8 cellular contexts compared by ENCODE assay signal in genomic region chr6:109705258-109705657, GRCh38. TPM values are rescaled to one million over a fixed set of nuclear protein-coding genes. Genes with fewer than 3 reads are reported as not detected.
DNase-seq lines count a peak whose midpoint lies in the region; ATAC-seq and TF ChIP-seq lines count a peak whose summit lies in the region.

No MANE protein-coding gene starts in this region.

- H3K9me3 Mint-ChIP-seq in Calu3 (ENCODE audit: low read depth, unreplicated experiment) = peaks cover 2% of the 10 kb centered on the region
- peaks cover 4% of the 10 kb centered on the region for H3K9me3 Mint-ChIP-seq in activated CD4-positive, alpha-beta memory T cell treated with anti-CD3 and anti-CD28 coated beads, Interleukin-2, amount 10 ng/mL, durations not matched to agents 7 days and 5 days

- peaks cover 17% of the 10 kb centered on the region for H3K4me1 Mint-ChIP-seq in Calu3 (ENCODE audit: low read depth, unreplicated experiment)
- H3K4me1 Mint-ChIP-seq in activated CD4-positive, alpha-beta memory T cell treated with anti-CD3 and anti-CD28 coated beads, Interleukin-2, amount 10 ng/mL, durations not matched to agents 7 days and 5 days = peaks cover 7% of the 10 kb centered on the region

- no peaks in the 10 kb centered on the region for H3K36me3 Mint-ChIP-seq in Calu3 (ENCODE audit: insufficient read depth, unreplicated experiment)
- no peaks in the 10 kb centered on the region for H3K36me3 Mint-ChIP-seq in activated CD4-positive, alpha-beta memory T cell treated with anti-CD3 and anti-CD28 coated beads, Interleukin-2, amount 10 ng/mL, durations not matched to agents 7 days and 5 days (ENCODE audit: low read depth)

- TF ChIP-seq CTCF in Calu3 (IDR thresholded peaks at IDR 0.05; ENCODE audit: unreplicated experiment) = peak; percentile 85

- no TSS peak for BruUV-seq in Calu3 (replicated peaks; lab: Mats Ljungman, UMichigan)

- peak; percentile 85 for DNase-seq in Calu3
- DNase-seq in HPDE6-E6E7 (ENCODE audit: extremely low spot score) = peak; percentile 51
- DNase-seq in NCI-H82 treated with DMSO at 0.1 percent for 48 hours (lab: John Stamatoyannopoulos, UW; ENCODE audit: unreplicated experiment) = peak; percentile 90
- DNase-seq in activated CD4-positive, alpha-beta memory T cell treated with anti-CD3 and anti-CD28 coated beads, Interleukin-2, amount 10 ng/mL, durations not matched to agents 7 days and 5 days = peak; percentile 81
- peak; percentile 79 for DNase-seq in ecto neural progenitor cell (ENCODE audit: low spot score)
- peak; percentile 89 to 92 for DNase-seq in lung microvascular endothelial cell (ENCODE audit: low read depth in 2 of 2)
- DNase-seq in stimulated activated CD8-positive, alpha-beta memory T cell treated with anti-CD3 and anti-CD28 coated beads, Interleukin-15, amount 100 ng/mL, for 4 hours (ENCODE audit: low read depth in 2 of 2) = peak; percentile 37 to 52

- intact Hi-C loops in Calu3 (cut with micrococcal nuclease; ENCODE audit: unreplicated experiment) = loop anchor here (1.0 kb wide), 6 partner anchors 22 to 686 kb away; no protein-coding TSS in a partner anchor

- POLR2A ChIA-PET in activated CD4-positive, alpha-beta memory T cell treated with anti-CD3 and anti-CD28 coated beads, Interleukin-2, amount 10 ng/mL, durations not matched to agents 7 days and 5 days (lab: Charles Lee) = no interaction called here

- H3K27me3 Mint-ChIP-seq in Calu3 (ENCODE audit: unreplicated experiment) = no peaks in the 10 kb centered on the region
- H3K27me3 Mint-ChIP-seq in activated CD4-positive, alpha-beta memory T cell treated with anti-CD3 and anti-CD28 coated beads, Interleukin-2, amount 10 ng/mL, durations not matched to agents 7 days and 5 days = no peaks in the 10 kb centered on the region

- CTCF ChIA-PET in Calu3 (lab: Charles Lee) = interaction anchor here (1.0 to 6.4 kb wide), 5 partner anchors 14 to 682 kb away, joined by 3 to 104 read pairs (median 3); no protein-coding TSS in a partner anchor
- CTCF ChIA-PET in activated CD4-positive, alpha-beta memory T cell treated with anti-CD3 and anti-CD28 coated beads, Interleukin-2, amount 10 ng/mL, durations not matched to agents 7 days and 5 days (lab: Charles Lee) = interaction anchor here (0.6 to 6.8 kb wide), 14 partner anchors 9 to 685 kb away, joined by 3 to 142 read pairs (median 4); partner anchors contain the start of genes AK9 and FIG4

- H3K4me3 Mint-ChIP-seq in Calu3 (ENCODE audit: low read depth, unreplicated experiment) = no peak overlapping the region
- H3K4me3 Mint-ChIP-seq in activated CD4-positive, alpha-beta memory T cell treated with anti-CD3 and anti-CD28 coated beads, Interleukin-2, amount 10 ng/mL, durations not matched to agents 7 days and 5 days = no peak overlapping the region

- no peak overlapping the region for H3K27ac Mint-ChIP-seq in Calu3 (ENCODE audit: unreplicated experiment)
- no peak overlapping the region for H3K27ac Mint-ChIP-seq in activated CD4-positive, alpha-beta memory T cell treated with anti-CD3 and anti-CD28 coated beads, Interleukin-2, amount 10 ng/mL, durations not matched to agents 7 days and 5 days

- peak; percentile 88 for ATAC-seq in GM21367 (IDR thresholded peaks at IDR 0.05; ENCODE audit: unreplicated experiment)

RNA-seq across cellular contexts. Expression of gene FIG4, which starts 14.2 kb away (rescaled TPM):
- total RNA-seq in Calu3 (2022) (11.4 and 14.7 TPM in 2 replicates), lung microvascular endothelial cell (8.7 and 12.7 TPM in 2 replicates)
- total RNA-seq in activated CD4-positive, alpha-beta memory T cell treated with anti-CD3 and anti-CD28 coated beads, Interleukin-2, amount 10 ng/mL, durations not matched to agents 7 days and 5 days = 10 to 100 TPM; 13.5 to 14.4 TPM

RNA-seq across cellular contexts. Expression of gene AK9, which starts 14.3 kb away (rescaled TPM):
- total RNA-seq in Calu3 (2022) (5.6 and 7.6 TPM in 2 replicates), lung microvascular endothelial cell (3.1 and 4.2 TPM in 2 replicates)
- total RNA-seq in activated CD4-positive, alpha-beta memory T cell treated with anti-CD3 and anti-CD28 coated beads, Interleukin-2, amount 10 ng/mL, durations not matched to agents 7 days and 5 days = 1 to 10 TPM; 4.9 to 5.5 TPM

Comparison
In these comparisons a context has a peak if more than half of its experiments do, and no peak if none do; other contexts are left out.
1. Peak in every context shown above with its lines: DNase-seq and ATAC-seq.